Comparison of ENCODE assay signal across 1 cellular context in the genomic region with DNA sequence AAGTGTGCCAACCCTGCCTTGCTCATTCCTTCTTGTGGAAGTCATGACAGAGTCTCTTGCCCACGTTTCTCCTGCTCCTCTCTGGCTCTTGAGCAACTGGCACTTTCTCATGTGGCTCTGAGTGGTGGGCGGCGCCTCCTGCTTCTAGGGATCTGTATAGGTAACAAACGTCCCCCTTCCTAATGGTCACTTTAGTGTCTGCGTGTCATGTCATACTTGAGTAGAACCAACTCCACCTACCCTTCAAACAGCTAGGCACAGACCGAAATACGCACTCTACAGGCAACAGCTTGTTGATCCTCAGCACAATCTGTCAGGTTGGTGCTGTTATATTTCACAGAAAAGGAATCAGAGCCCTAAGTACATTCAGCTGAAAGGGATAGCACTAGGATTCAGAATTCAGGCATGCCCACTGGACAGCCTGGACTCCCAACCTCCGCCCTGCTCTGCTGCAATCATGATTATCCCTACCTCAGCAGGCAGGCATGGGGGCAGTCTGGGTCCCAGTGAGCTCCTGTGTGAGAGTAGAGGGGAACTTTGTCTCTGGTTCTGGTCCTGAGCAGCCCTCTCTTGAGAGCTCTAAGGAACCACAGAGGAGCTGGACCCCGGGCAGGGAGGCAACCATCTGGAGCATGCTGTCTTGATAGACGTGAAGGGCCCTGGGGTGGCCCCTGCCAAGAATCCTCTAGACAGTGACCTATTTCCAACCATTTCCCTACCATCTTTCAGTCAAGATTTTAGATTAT.
TF ChIP-seq lines count a peak whose summit lies in the region.

No MANE protein-coding gene starts in this region.

TF ChIP-seq in K562, 482 proteins besides CTCF, POLR2A, EP300 and RAD21:
- no peak for TF ChIP-seq MECOM (CRISPR knock-in tag; IDR thresholded peaks at IDR 0.05)
- TF ChIP-seq ZNF77 (CRISPR knock-in tag; IDR thresholded peaks at IDR 0.05): no peak
- TF ChIP-seq, protein P1, sequence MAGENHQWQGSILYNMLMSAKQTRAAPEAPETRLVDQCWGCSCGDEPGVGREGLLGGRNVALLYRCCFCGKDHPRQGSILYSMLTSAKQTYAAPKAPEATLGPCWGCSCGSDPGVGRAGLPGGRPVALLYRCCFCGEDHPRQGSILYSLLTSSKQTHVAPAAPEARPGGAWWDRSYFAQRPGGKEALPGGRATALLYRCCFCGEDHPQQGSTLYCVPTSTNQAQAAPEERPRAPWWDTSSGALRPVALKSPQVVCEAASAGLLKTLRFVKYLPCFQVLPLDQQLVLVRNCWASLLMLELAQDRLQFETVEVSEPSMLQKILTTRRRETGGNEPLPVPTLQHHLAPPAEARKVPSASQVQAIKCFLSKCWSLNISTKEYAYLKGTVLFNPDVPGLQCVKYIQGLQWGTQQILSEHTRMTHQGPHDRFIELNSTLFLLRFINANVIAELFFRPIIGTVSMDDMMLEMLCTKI (IDR thresholded peaks at IDR 0.05; ENCODE audit: partially characterized antibody): no peak
- TF ChIP-seq, protein P2, sequence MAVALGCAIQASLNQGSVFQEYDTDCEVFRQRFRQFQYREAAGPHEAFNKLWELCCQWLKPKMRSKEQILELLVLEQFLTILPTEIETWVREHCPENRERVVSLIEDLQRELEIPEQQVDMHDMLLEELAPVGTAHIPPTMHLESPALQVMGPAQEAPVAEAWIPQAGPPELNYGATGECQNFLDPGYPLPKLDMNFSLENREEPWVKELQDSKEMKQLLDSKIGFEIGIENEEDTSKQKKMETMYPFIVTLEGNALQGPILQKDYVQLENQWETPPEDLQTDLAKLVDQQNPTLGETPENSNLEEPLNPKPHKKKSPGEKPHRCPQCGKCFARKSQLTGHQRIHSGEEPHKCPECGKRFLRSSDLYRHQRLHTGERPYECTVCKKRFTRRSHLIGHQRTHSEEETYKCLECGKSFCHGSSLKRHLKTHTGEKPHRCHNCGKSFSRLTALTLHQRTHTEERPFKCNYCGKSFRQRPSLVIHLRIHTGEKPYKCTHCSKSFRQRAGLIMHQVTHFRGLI (CRISPR knock-in tag; IDR thresholded peaks at IDR 0.05): no peak
- TF ChIP-seq DMBX1 (CRISPR knock-in tag; IDR thresholded peaks at IDR 0.05; ENCODE audit: borderline replicate concordance): no peak
- TF ChIP-seq SMC3 (conservative IDR thresholded peaks at IDR 0.05; ENCODE audit: insufficient read depth, low read depth, low read length): no peak
- no peak for TF ChIP-seq ZBTB8A (IDR thresholded peaks at IDR 0.05; ENCODE audit: partially characterized antibody)
- TF ChIP-seq PYGO2 (tag; IDR thresholded peaks at IDR 0.05): no peak
- TF ChIP-seq SNRNP70 (optimal IDR thresholded peaks at IDR 0.05; ENCODE audit: low read depth, low read length): no peak
- TF ChIP-seq, protein P3, sequence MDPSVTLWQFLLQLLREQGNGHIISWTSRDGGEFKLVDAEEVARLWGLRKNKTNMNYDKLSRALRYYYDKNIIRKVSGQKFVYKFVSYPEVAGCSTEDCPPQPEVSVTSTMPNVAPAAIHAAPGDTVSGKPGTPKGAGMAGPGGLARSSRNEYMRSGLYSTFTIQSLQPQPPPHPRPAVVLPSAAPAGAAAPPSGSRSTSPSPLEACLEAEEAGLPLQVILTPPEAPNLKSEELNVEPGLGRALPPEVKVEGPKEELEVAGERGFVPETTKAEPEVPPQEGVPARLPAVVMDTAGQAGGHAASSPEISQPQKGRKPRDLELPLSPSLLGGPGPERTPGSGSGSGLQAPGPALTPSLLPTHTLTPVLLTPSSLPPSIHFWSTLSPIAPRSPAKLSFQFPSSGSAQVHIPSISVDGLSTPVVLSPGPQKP (CRISPR knock-in tag; IDR thresholded peaks at IDR 0.05): no peak
- TF ChIP-seq, protein P4, sequence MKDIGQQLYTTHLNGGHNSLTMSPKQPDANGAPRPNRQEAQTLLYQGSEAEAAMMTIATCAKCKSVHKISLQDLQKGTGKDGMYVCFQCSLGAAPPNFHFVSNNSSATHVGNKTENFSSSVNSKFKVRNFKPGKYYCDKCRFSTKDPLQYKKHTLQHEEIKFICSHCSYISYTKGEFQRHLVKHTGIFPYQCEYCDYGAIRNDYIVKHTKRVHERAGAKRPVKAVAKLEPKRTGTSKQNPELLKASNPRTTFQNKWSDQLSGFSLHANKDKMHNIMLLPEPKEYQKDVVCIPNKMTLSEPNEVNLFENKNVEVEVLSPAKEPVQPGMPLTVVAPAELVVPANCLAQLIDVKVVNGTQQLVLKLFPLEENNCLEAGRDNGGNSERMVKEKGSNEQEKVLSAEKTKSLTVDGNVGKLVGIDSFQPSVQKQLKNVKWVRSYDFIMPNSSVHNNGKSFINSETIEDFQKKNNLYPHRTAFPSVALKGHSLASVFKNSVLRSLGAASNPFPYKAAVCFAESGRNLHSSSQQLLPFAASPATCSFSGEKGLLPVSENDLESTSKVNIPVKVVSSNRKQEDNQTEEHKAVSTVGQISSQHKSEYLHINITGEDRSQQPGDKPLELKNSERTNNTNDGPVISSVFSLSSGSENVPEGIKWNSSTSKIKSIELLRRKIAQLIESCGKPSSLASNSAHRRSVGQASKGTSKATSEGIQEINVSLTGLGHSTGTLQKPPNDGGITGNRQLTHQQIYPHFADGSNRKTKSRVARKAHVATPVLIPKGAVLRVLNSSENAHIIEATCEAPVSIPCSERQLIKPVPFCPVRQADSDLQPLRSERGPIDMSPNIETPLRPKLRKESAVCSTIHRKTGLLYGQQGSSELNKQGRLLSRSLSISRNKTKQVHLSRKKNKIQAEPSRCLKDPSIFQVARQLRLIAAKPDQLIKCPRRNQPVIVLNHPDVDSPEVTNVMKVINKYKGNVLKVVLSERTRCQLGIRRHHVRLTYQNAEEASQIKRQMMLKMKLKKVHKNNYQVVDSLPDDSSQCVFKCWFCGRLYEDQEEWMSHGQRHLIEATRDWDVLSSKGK (CRISPR knock-in tag; IDR thresholded peaks at IDR 0.05): no peak
- TF ChIP-seq, protein P5, sequence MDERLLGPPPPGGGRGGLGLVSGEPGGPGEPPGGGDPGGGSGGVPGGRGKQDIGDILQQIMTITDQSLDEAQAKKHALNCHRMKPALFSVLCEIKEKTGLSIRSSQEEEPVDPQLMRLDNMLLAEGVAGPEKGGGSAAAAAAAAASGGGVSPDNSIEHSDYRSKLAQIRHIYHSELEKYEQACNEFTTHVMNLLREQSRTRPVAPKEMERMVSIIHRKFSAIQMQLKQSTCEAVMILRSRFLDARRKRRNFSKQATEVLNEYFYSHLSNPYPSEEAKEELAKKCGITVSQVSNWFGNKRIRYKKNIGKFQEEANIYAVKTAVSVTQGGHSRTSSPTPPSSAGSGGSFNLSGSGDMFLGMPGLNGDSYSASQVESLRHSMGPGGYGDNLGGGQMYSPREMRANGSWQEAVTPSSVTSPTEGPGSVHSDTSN (CRISPR knock-in tag; IDR thresholded peaks at IDR 0.05; ENCODE audit: low read depth): no peak
- TF ChIP-seq, protein P5 (tag; conservative IDR thresholded peaks at IDR 0.05; ENCODE audit: low read depth): no peak
